In genomic region chr1:27392778-27393635, GRCh38 we compare ENCODE assay signal across 7 cellular contexts. TPM values are rescaled to one million over a fixed set of nuclear protein-coding genes. Genes with fewer than 3 reads are reported as not detected.
A peak's percentile ranks its signal among the peaks of the same experiment; 100 is the strongest.
DNase-seq lines count a peak whose midpoint lies in the region; ATAC-seq, FAIRE-seq and TF ChIP-seq lines count a peak whose summit lies in the region.

No MANE protein-coding gene starts in this region.

- no peak for ATAC-seq in HG02763 (IDR thresholded peaks at IDR 0.05; ENCODE audit: unreplicated experiment)

- no peak overlapping the region for H3K23ac ChIP-seq in H1 (ENCODE audit: insufficient read length)

- H3K9me3 Mint-ChIP-seq in osteocyte (ENCODE audit: unreplicated experiment), result no peaks in the 10 kb centered on the region

- no peaks in the 10 kb centered on the region for H3K36me3 ChIP-seq in H1 (ENCODE audit: control insufficient read depth in 2 of 4, insufficient read depth in 4 of 4, low read length in 3 of 4)

- TF ChIP-seq CTCF in GM13977 (IDR thresholded peaks at IDR 0.05; ENCODE audit: extremely low read depth, insufficient read depth, missing control alignments) (peak; percentile 29), NB4 (IDR thresholded peaks at IDR 0.05; ENCODE audit: low read depth, low read length) (peak; percentile 33), H1 (IDR thresholded peaks at IDR 0.05; ENCODE audit: control extremely low read depth in 1 of 3, insufficient read depth in 1 of 3, low read depth in 1 of 3, low read length in 3 of 3) (peak in 2 of 3 experiments; percentile 14 to 34; a peak in 2 of 4 replicates), osteocyte (IDR thresholded peaks at IDR 0.05) (no peak)

- H2BK12ac ChIP-seq in H1 (ENCODE audit: low read depth, low read length), result no peak overlapping the region

- H3K4me3 Mint-ChIP-seq in osteocyte (ENCODE audit: unreplicated experiment), result peak overlapping the region; percentile 73

- WGBS in H1 (ENCODE audit: extremely low coverage in 1 of 2, insufficient coverage in 1 of 2, insufficient read length in 1 of 2, insufficient replicate concordance in 2 of 2, low coverage in 1 of 2, low lambda C conversion rate in 2 of 2, missing lambda C conversion rate in 1 of 2), 2 experiments, result 22% methylated on average over 20 of the region's 30 CpGs; no CpG with 5 or more reads in 1 of the 2 experiments

- peak overlapping the region; percentile 40; the same call in 1 of the 2 replicates for H2BK5ac ChIP-seq in H1 (ENCODE audit: low read depth, low read length)

- no peaks in the 10 kb centered on the region for H3K9me3 ChIP-seq in H1 (ENCODE audit: insufficient read depth in 2 of 2, low read depth in 1 of 2, low read length in 1 of 2)

- H4K5ac ChIP-seq in H1 (ENCODE audit: insufficient read length, low read depth, low read length), result no peak overlapping the region

- no peak overlapping the region for H2BK120ac ChIP-seq in H1 (replicated peaks; ENCODE audit: low read depth, low read length)

- H2AFZ ChIP-seq in H1 (ENCODE audit: low read length), result no peak overlapping the region

- no peak overlapping the region for H2BK20ac ChIP-seq in H1 (ENCODE audit: low read length)

- CTCF ChIA-PET in H1 (lab: Charles Lee; ENCODE audit: partially characterized antibody), result interaction anchor here (0.6 to 11.1 kb wide), 19 partner anchors 10 to 283 kb away, joined by 3 to 218 read pairs (median 4); partner anchors contain the start of genes CD164L2 and MAP3K6

- peak; percentile 32 for DNase-seq in GM13977 (ENCODE audit: low spot score)
- peak; percentile 32 for DNase-seq in NB4 (ENCODE audit: low read depth)
- DNase-seq in H1 (ENCODE audit: low read depth in 1 of 2, low spot score in 2 of 2), result no peak
- no peak for DNase-seq in osteocyte (ENCODE audit: extremely low spot score, unreplicated experiment)
- no peak for DNase-seq in NCI-H2171 treated with DMSO at 0.1 percent for 48 hours (lab: John Stamatoyannopoulos, UW)
- no peak for DNase-seq in H4 (ENCODE audit: low spot score)

- peak overlapping the region; percentile 45; the same call in 1 of the 2 replicates for H3K27ac ChIP-seq in H1 (ENCODE audit: low read depth, low read length)

- peaks cover 17% of the 10 kb centered on the region for H3K4me1 Mint-ChIP-seq in osteocyte (ENCODE audit: unreplicated experiment)

- FAIRE-seq in H1 (lab: Jason Lieb, UNC), result no peak

- peak overlapping the region; percentile 7 to 82 (median 56); a peak in 5 of 7 replicates for H3K9ac ChIP-seq in H1 (replicated peaks in 1 of 4; ENCODE audit: extremely low read depth in 1 of 4, low read depth in 3 of 4, low read length in 3 of 4)

- POLR2A ChIA-PET in H1 (lab: Charles Lee; ENCODE audit: partially characterized antibody), result interaction anchor here (0.9 to 1.4 kb wide), 6 partner anchors 9 to 215 kb away, joined by 3 to 5 read pairs (median 3); partner anchors contain the start of gene SYTL1

- H3K14ac ChIP-seq in H1 (ENCODE audit: insufficient read length), result no peak overlapping the region

- no peak for TF ChIP-seq POLR2A in NB4 (IDR thresholded peaks at IDR 0.05; ENCODE audit: extremely low read depth, insufficient read length)
- TF ChIP-seq POLR2A in H1 (IDR thresholded peaks at IDR 0.05; ENCODE audit: control extremely low read depth in 1 of 2, low read depth in 2 of 2, low read length in 2 of 2), result no peak

- H3K79me1 ChIP-seq in H1 (ENCODE audit: low read depth, low read length), result no peaks in the 10 kb centered on the region

- H3K23me2 ChIP-seq in H1 (ENCODE audit: low read depth, low read length), result peaks cover 13% of the 10 kb centered on the region

- H2AK5ac ChIP-seq in H1 (ENCODE audit: low read depth, low read length), result no peak overlapping the region

- H3K36me3 Mint-ChIP-seq in osteocyte (ENCODE audit: unreplicated experiment), result no peaks in the 10 kb centered on the region

- H3K27me3 ChIP-seq in H1 (replicated peaks in 1 of 4; ENCODE audit: control insufficient read depth in 3 of 4, extremely low read depth in 1 of 4, insufficient read depth in 3 of 4, low read length in 3 of 4), result no peaks in the 10 kb centered on the region

- TF ChIP-seq EP300 in H1 (IDR thresholded peaks at IDR 0.05; ENCODE audit: borderline replicate concordance in 1 of 2, low read depth in 2 of 2, low read length in 2 of 2), result no peak

- in situ Hi-C loops in GM13977 (cut with MboI; ENCODE audit: low pct_unique_long_range_greater_than_20kb, low sequenced_read_pairs, unreplicated experiment), result loop anchor here (5.0 kb wide), 2 partner anchors 91 to 214 kb away; no protein-coding TSS in a partner anchor

- no peak overlapping the region for H4K91ac ChIP-seq in H1 (replicated peaks; ENCODE audit: insufficient read length, low read length)

- no peak overlapping the region for H3K27ac Mint-ChIP-seq in osteocyte (ENCODE audit: unreplicated experiment)

- peak overlapping the region; percentile 53 for H4K8ac ChIP-seq in H1 (ENCODE audit: extremely low read depth, insufficient read depth, low read length)

- H3K79me2 ChIP-seq in H1 (ENCODE audit: control insufficient read depth in 1 of 2, insufficient read depth in 2 of 2, low read length in 2 of 2), result no peaks in the 10 kb centered on the region

- H2BK15ac ChIP-seq in H1 (ENCODE audit: low read length), result 0 out of 2 replicates have a peak overlapping the region, but pooled peaks have one; percentile 46

- peak overlapping the region; percentile 85 to 92 for H3K4me2 ChIP-seq in H1 (ENCODE audit: insufficient read depth in 1 of 2, low read depth in 2 of 2, low read length in 2 of 2)

- peaks cover 2 to 6% of the 10 kb centered on the region in 2 experiments for H4K20me1 ChIP-seq in H1 (replicated peaks in 1 of 2; ENCODE audit: control insufficient read depth in 1 of 2, insufficient read depth in 2 of 2, low read length in 2 of 2)

- H3K4me3 ChIP-seq in NB4 (ENCODE audit: low read depth, low read length) (peak overlapping the region; percentile 73), H1 (ENCODE audit: extremely low read depth in 1 of 4, insufficient read depth in 2 of 4, low read depth in 3 of 4, low read length in 4 of 4) (peak overlapping the region; percentile 61 to 82 (median 70))

- no peak; a peak in 1 of 4 replicates for TF ChIP-seq RAD21 in H1 (IDR thresholded peaks at IDR 0.05 in 1 of 2, conservative IDR thresholded peaks at IDR 0.05 in 1 of 2; ENCODE audit: low read depth in 2 of 2, low read length in 2 of 2)

- no peak overlapping the region for H3K56ac ChIP-seq in H1 (replicated peaks; ENCODE audit: insufficient read length, low read depth, low read length)

- peaks cover 2 to 23% (median 15%) of the 10 kb centered on the region in 4 experiments for H3K4me1 ChIP-seq in H1 (replicated peaks in 1 of 4; ENCODE audit: control insufficient read depth in 3 of 4, insufficient read depth in 4 of 4, low read length in 3 of 4)

- H3K27me3 Mint-ChIP-seq in osteocyte (ENCODE audit: unreplicated experiment), result peaks cover 11% of the 10 kb centered on the region

- no peak overlapping the region; the same call in 1 of the 2 replicates for H3K18ac ChIP-seq in H1 (ENCODE audit: extremely low read depth, low read length)

- H3K4ac ChIP-seq in H1 (replicated peaks; ENCODE audit: insufficient read length, low read depth, low read length), result peak overlapping the region; percentile 63

RNA-seq across cellular contexts. Expression of gene GPR3, which starts 0.6 kb away (rescaled TPM):
- 9.4 and 9.9 TPM in 2 replicates for total RNA-seq in H1 (2021; fragmentation: NEBNext Ultra II Directional; extraction: Animal tissue kit (Norgen Biotek cat#: 25700))
- 26.5 and 34.9 TPM in 2 replicates for polyA plus RNA-seq in H1 (2011; rRNA removed)
- 13.5 TPM for polyA plus RNA-seq in H1 (2011; cell fraction: cytosol; rRNA removed)
- 21.1 TPM for polyA plus RNA-seq in H1 (2011; cell fraction: nucleus; rRNA removed)
- polyA plus RNA-seq in H1 (2012, experiment 1 of 2), result 9.0 to 9.9 TPM (median 9.4 TPM) in 4 replicates
- 11.8 TPM for polyA plus RNA-seq in H1 (2012, experiment 2 of 2)
- 27.7 TPM for polyA plus RNA-seq in H1 (2013, experiment 1 of 2)
- 27.2 TPM for polyA plus RNA-seq in H1 (2013, experiment 2 of 2)
- 15.8 and 16.7 TPM in 2 replicates for polyA minus RNA-seq in H1 (2011; rRNA and poly(A)+ RNA removed)
- 7.1 TPM for polyA minus RNA-seq in H1 (2011; cell fraction: cytosol; rRNA and poly(A)+ RNA removed)
- 9.1 TPM for polyA minus RNA-seq in H1 (2011; cell fraction: nucleus; rRNA and poly(A)+ RNA removed)
- total RNA-seq in osteocyte, result 0.50 and 0.56 TPM in 2 replicates
- 0.23 and 1.1 TPM in 2 replicates for total RNA-seq in H4 (2014; rRNA removed; shearing (Covaris generic))

RNA-seq across cellular contexts. Expression of gene CD164L2, which starts 9.9 kb away (rescaled TPM):
- total RNA-seq in H1 (2021; fragmentation: NEBNext Ultra II Directional; extraction: Animal tissue kit (Norgen Biotek cat#: 25700)), result 3.3 and 3.8 TPM in 2 replicates
- polyA plus RNA-seq in H1 (2011; rRNA removed), result 3.3 and 5.5 TPM in 2 replicates
- polyA plus RNA-seq in H1 (2011; cell fraction: cytosol; rRNA removed), result 6.5 TPM
- polyA plus RNA-seq in H1 (2011; cell fraction: nucleus; rRNA removed), result 26.5 TPM
- polyA plus RNA-seq in H1 (2012, experiment 1 of 2), result 3.0 to 4.1 TPM (median 3.4 TPM) in 4 replicates
- polyA plus RNA-seq in H1 (2012, experiment 2 of 2), result 2.5 TPM
- polyA plus RNA-seq in H1 (2013, experiment 1 of 2), result 1.9 TPM
- polyA plus RNA-seq in H1 (2013, experiment 2 of 2), result 1.7 TPM
- 0.63 and 1.5 TPM in 2 replicates for polyA minus RNA-seq in H1 (2011; rRNA and poly(A)+ RNA removed)
- not detected for polyA minus RNA-seq in H1 (2011; cell fraction: cytosol; rRNA and poly(A)+ RNA removed)
- polyA minus RNA-seq in H1 (2011; cell fraction: nucleus; rRNA and poly(A)+ RNA removed), result 3.1 TPM
- total RNA-seq in osteocyte, result not detected in 2 replicates
- not detected in 2 replicates for total RNA-seq in H4 (2014; rRNA removed; shearing (Covaris generic))

RNA-seq across cellular contexts. Expression of gene FCN3, which starts 18.4 kb away (rescaled TPM):
- 0.30 TPM in 1 of 2 replicates, not detected in the other for total RNA-seq in H1 (2021; fragmentation: NEBNext Ultra II Directional; extraction: Animal tissue kit (Norgen Biotek cat#: 25700))
- 0.35 and 0.57 TPM in 2 replicates for polyA plus RNA-seq in H1 (2011; rRNA removed)
- polyA plus RNA-seq in H1 (2011; cell fraction: cytosol; rRNA removed), result 0.32 TPM
- polyA plus RNA-seq in H1 (2011; cell fraction: nucleus; rRNA removed), result 0.90 TPM
- 0.28 to 0.78 TPM (median 0.40 TPM) in 3 of 4 replicates, not detected in the other for polyA plus RNA-seq in H1 (2012, experiment 1 of 2)
- polyA plus RNA-seq in H1 (2012, experiment 2 of 2), result not detected
- 0.47 TPM for polyA plus RNA-seq in H1 (2013, experiment 1 of 2)
- 0.28 TPM for polyA plus RNA-seq in H1 (2013, experiment 2 of 2)
- not detected in 2 replicates for polyA minus RNA-seq in H1 (2011; rRNA and poly(A)+ RNA removed)
- polyA minus RNA-seq in H1 (2011; cell fraction: cytosol; rRNA and poly(A)+ RNA removed), result not detected
- not detected for polyA minus RNA-seq in H1 (2011; cell fraction: nucleus; rRNA and poly(A)+ RNA removed)
- total RNA-seq in osteocyte, result not detected in 2 replicates
- total RNA-seq in H4 (2014; rRNA removed; shearing (Covaris generic)), result not detected in 2 replicates

RNA-seq across cellular contexts. Expression of gene MAP3K6, which starts 26.2 kb away (rescaled TPM):
- 7.6 and 11.2 TPM in 2 replicates for total RNA-seq in H1 (2021; fragmentation: NEBNext Ultra II Directional; extraction: Animal tissue kit (Norgen Biotek cat#: 25700))
- polyA plus RNA-seq in H1 (2011; rRNA removed), result 7.4 and 10.3 TPM in 2 replicates
- 6.7 TPM for polyA plus RNA-seq in H1 (2011; cell fraction: cytosol; rRNA removed)
- polyA plus RNA-seq in H1 (2011; cell fraction: nucleus; rRNA removed), result 40.8 TPM
- 8.5 to 12.5 TPM (median 9.7 TPM) in 4 replicates for polyA plus RNA-seq in H1 (2012, experiment 1 of 2)
- 9.5 TPM for polyA plus RNA-seq in H1 (2012, experiment 2 of 2)
- polyA plus RNA-seq in H1 (2013, experiment 1 of 2), result 10.9 TPM
- 10.7 TPM for polyA plus RNA-seq in H1 (2013, experiment 2 of 2)
- 4.6 and 5.6 TPM in 2 replicates for polyA minus RNA-seq in H1 (2011; rRNA and poly(A)+ RNA removed)
- 2.6 TPM for polyA minus RNA-seq in H1 (2011; cell fraction: cytosol; rRNA and poly(A)+ RNA removed)
- 11.6 TPM for polyA minus RNA-seq in H1 (2011; cell fraction: nucleus; rRNA and poly(A)+ RNA removed)
- 43.0 and 48.2 TPM in 2 replicates for total RNA-seq in osteocyte
- 4.2 and 6.7 TPM in 2 replicates for total RNA-seq in H4 (2014; rRNA removed; shearing (Covaris generic))

RNA-seq across cellular contexts. Expression of gene SYTL1, which starts 51.2 kb away (rescaled TPM):
- total RNA-seq in H1 (2021; fragmentation: NEBNext Ultra II Directional; extraction: Animal tissue kit (Norgen Biotek cat#: 25700)), result 6.4 and 8.8 TPM in 2 replicates
- polyA plus RNA-seq in H1 (2011; rRNA removed), result 19.5 and 33.8 TPM in 2 replicates
- 14.6 TPM for polyA plus RNA-seq in H1 (2011; cell fraction: cytosol; rRNA removed)
- 63.0 TPM for polyA plus RNA-seq in H1 (2011; cell fraction: nucleus; rRNA removed)
- 4.0 to 13.1 TPM (median 10.8 TPM) in 4 replicates for polyA plus RNA-seq in H1 (2012, experiment 1 of 2)
- 6.3 TPM for polyA plus RNA-seq in H1 (2012, experiment 2 of 2)
- polyA plus RNA-seq in H1 (2013, experiment 1 of 2), result 8.5 TPM
- polyA plus RNA-seq in H1 (2013, experiment 2 of 2), result 8.4 TPM
- polyA minus RNA-seq in H1 (2011; rRNA and poly(A)+ RNA removed), result 2.9 and 5.0 TPM in 2 replicates
- polyA minus RNA-seq in H1 (2011; cell fraction: cytosol; rRNA and poly(A)+ RNA removed), result 5.7 TPM
- 13.1 TPM for polyA minus RNA-seq in H1 (2011; cell fraction: nucleus; rRNA and poly(A)+ RNA removed)
- total RNA-seq in osteocyte, result 0.46 and 0.97 TPM in 2 replicates
- total RNA-seq in H4 (2014; rRNA removed; shearing (Covaris generic)), result 0.99 and 1.0 TPM in 2 replicates

Comparison
In these comparisons a context has a peak if more than half of its experiments do, and no peak if none do; other contexts are left out.
1. DNase-seq: peak in GM13977 (single experiment) and NB4 (single experiment); none in H1 (0 of 2), osteocyte (single experiment), NCI-H2171 treated with DMSO at 0.1 percent for 48 hours (single experiment) and H4 (single experiment).